21 cellular contexts compared by ENCODE assay signal in the genomic region with DNA sequence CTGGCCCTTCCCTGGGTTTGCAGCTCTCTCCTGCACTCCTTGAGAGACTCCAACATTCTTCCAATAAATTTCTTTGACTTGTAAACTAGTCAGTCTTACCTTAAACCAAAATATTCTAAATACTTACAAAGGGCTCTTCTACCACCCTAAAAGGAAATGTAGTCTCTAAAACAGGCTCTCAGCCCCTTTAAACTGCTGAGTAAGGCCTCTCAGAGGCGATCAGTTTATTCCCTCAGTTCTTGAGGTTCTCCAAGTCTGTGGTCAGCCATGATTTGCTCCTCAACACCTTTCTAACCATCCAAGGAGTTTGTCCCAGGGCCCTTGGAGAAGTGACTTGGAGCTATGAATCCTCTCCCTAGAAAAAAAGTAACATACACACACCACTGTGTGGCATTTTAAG.
"Had no signal": no experiment of that assay in that cellular context is flagged by ENCODE, and none has a peak within 500 bp of the region (broad histone marks: within the 10 kb centered on the region; RNA-seq: fewer than 3 reads in every experiment).

No MANE protein-coding gene starts in this region.

- DNase-seq: immature natural killer cell; kidney; left colon; left lung; lower lobe of right lung; mammary epithelial cell; mesenchymal stem cell; naive thymus-derived CD8-positive, alpha-beta T cell; posterior cingulate gyrus; stimulated activated CD4-positive, alpha-beta T cell treated with anti-CD3 and anti-CD28 coated beads, Interleukin-12 subunit alpha, Interleukin-12 subunit beta, amount 100 ng/mL, for 4 hours; stimulated activated CD4-positive, alpha-beta T cell treated with anti-CD3 and anti-CD28 coated beads, Interleukin-15, amount 100 ng/mL, for 24 hours; stimulated activated CD4-positive, alpha-beta T cell treated with anti-CD3 and anti-CD28 coated beads, Interleukin-2, amount 100 ng/mL, for 24 hours; stimulated activated CD4-positive, alpha-beta T cell treated with anti-CD3 and anti-CD28 coated beads, Interleukin-4, amount 100 ng/mL, for 1 hour; stimulated activated naive B cell treated with anti-CD40 and anti-IgM and Interleukin-4, amounts not matched to agents 10 μg/mL and 1 μg/mL and 100 μg/mL, for 72 hours; uterus had no signal

- FAIRE-seq: islet of Langerhans, kidney, pancreas had no signal

- H3K4me1 ChIP-seq: left lung, tibial nerve, uterus had no signal

- ATAC-seq: left colon; left lung; lower lobe of right lung; naive thymus-derived CD8-positive, alpha-beta T cell; pancreas; sciatic nerve; stimulated activated naive B cell treated with anti-CD40 and anti-IgM and Interleukin-4, amounts not matched to agents 10 μg/mL and 1 μg/mL and 100 μg/mL, for 72 hours had no signal

- H3K27ac ChIP-seq: left lung, lower lobe of right lung, pancreas, right atrium auricular region, skin epidermis, tibial nerve, uterus had no signal

- H3K36me3 ChIP-seq: lower lobe of right lung, right atrium auricular region, uterus had no signal

- H3K27me3 ChIP-seq: left lung, pancreas, right atrium auricular region, tibial nerve, uterus had no signal

- H3K9me3 ChIP-seq: left lung, lower lobe of right lung, pancreas, right atrium auricular region, tibial nerve, uterus had no signal

- H3K4me3 ChIP-seq: left lung, lower lobe of right lung, pancreas, right atrium auricular region, skin epidermis, tibial nerve, uterus had no signal
